In the genomic region with DNA sequence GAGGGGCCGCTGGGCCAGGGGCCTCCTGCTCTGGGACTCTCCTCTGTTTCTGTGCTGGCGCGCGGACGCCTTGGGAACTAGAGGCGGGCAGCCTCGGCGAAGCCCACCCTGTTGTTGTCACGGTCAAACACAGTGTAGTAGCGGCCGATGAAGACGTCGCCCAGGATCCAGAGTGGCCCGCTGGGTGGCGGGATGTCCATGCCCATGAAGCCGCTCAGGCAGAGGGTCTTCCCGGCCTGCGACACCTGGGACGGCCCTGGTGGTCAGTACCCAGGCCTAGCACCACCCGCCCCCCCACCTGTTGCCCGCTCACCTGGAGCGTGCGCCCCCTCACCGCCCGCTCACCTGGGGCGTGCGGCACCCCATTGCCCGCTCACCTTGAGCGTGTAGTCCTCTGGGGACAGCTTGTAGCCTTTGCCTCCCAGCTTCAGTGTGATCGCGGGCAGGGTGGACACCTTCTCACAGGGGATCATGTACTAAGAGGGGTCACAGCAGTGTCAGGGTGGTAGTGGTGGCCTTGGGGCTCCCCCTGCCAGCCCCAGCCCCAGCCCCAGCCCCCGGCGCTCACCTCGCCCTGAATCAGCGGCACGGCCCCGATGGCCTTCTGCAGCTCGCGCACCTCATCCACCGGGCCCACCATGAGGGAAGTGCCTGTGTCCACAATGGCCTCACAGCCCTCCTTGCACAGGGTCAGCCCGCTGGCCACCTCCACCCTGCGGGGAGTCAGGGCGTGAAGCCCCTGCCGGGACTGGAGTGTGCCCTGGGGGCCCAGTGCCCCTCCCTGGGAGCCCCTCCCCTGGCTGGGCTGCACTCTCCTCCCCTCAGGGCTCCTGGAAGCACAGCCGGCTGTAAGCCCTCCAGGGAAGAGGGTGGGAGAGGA, we compare ENCODE assay signal across 33 cellular contexts. TPM values are rescaled to one million over a fixed set of nuclear protein-coding genes. Genes with fewer than 3 reads are reported as not detected.
DNase-seq lines count a peak whose midpoint lies in the region; ATAC-seq and TF ChIP-seq lines count a peak whose summit lies in the region.
"Had no signal": no experiment of that assay in that cellular context is flagged by ENCODE, and none has a peak within 500 bp of the region (broad histone marks: within the 10 kb centered on the region; RNA-seq: fewer than 3 reads in every experiment).

No MANE protein-coding gene starts in this region.

- peaks cover 22% of the 10 kb centered on the region for H4K20me1 ChIP-seq in osteoblast (ENCODE audit: insufficient read depth, low read length)

- H3K36me3 Mint-ChIP-seq in glutamatergic neuron (ENCODE audit: unreplicated experiment), result no peaks in the 10 kb centered on the region
- H3K36me3 Mint-ChIP-seq: neural progenitor cell, WTC11 had no signal

- peaks cover 26% of the 10 kb centered on the region for H3K4me1 ChIP-seq in osteoblast (ENCODE audit: insufficient read depth, low read length)

- ATAC-seq in left cardiac atrium, result no peak
- no peak for ATAC-seq in left ventricle myocardium superior
- no peak for ATAC-seq in HG03097 (IDR thresholded peaks at IDR 0.05; ENCODE audit: low FRiP score, unreplicated experiment)
- ATAC-seq: CD8-positive, alpha-beta T cell; esophagus mucosa; WTC11 had no signal

- H3K27ac ChIP-seq in osteoblast (ENCODE audit: low read depth, low read length), result no peak overlapping the region
- H3K27ac ChIP-seq: neural progenitor cell had no signal

- H3K36me3 ChIP-seq in osteoblast (ENCODE audit: insufficient read depth, low read length), result peaks cover 36% of the 10 kb centered on the region
- H3K36me3 ChIP-seq: neural progenitor cell had no signal

- no peaks in the 10 kb centered on the region for H3K9me3 ChIP-seq in osteoblast (ENCODE audit: low read depth, low read length)

- peaks cover 22% of the 10 kb centered on the region for H3K79me2 ChIP-seq in osteoblast (ENCODE audit: insufficient read depth, low read length)

- no peak overlapping the region for H3K4me3 ChIP-seq in osteoblast (ENCODE audit: insufficient read depth, low read length)
- H3K4me3 ChIP-seq: neural progenitor cell had no signal

- H3K27me3 ChIP-seq in osteoblast (ENCODE audit: insufficient read depth, low read length), result no peaks in the 10 kb centered on the region

- DNase-seq in left cardiac atrium, result peak; percentile 17
- DNase-seq in left ventricle myocardium superior, result no peak
- DNase-seq in glutamatergic neuron, result peak; percentile 15
- DNase-seq in osteoblast (ENCODE audit: insufficient read length, low spot score, missing footprints), result peak; percentile 59
- DNase-seq in stimulated activated CD4-positive, alpha-beta T cell treated with anti-CD3 and anti-CD28 coated beads, Interleukin-4, amount 100 ng/mL, for 24 hours, result no peak
- DNase-seq in iPS-NIHi7 (ENCODE audit: extremely low spot score), result no peak
- DNase-seq: activated CD4-positive, alpha-beta T cell treated with anti-CD3 and anti-CD28 coated beads, Interleukin-2, amount 50 U/mL, for 1 hour; activated effector memory CD4-positive, alpha-beta T cell treated with Interleukin-2 at 50 U/mL for 16 hours; activated T-cell treated with anti-CD3 and anti-CD28 coated beads, Interleukin-2, amount 50 U/mL, for 1 hour; AML-193; CD8-positive, alpha-beta T cell; central memory CD4-positive, alpha-beta T cell; endodermal cell; GOT3; mesenchymal stem cell; NCI-H1048; NCI-H1694 treated with DMSO at 0.1 percent for 48 hours; NCI-H446 treated with DMSO at 0.1 percent for 48 hours; NCI-H82; stimulated activated naive CD4-positive, alpha-beta T cell; T-helper 1 cell had no signal

- H2AFZ ChIP-seq in osteoblast (ENCODE audit: low read length), result no peak overlapping the region
- H2AFZ ChIP-seq: neural progenitor cell had no signal

- intact Hi-C loops in left cardiac atrium (cut with DNase I) (no loop called here), left ventricle myocardium superior (cut with micrococcal nuclease) (no loop called here)

- TF ChIP-seq CTCF in glutamatergic neuron (IDR thresholded peaks at IDR 0.05; ENCODE audit: partially characterized antibody, unreplicated experiment) (no peak), osteoblast (IDR thresholded peaks at IDR 0.05; ENCODE audit: extremely low read depth, low read depth, low read length) (no peak)

- no peak overlapping the region for H3K4me2 ChIP-seq in osteoblast (ENCODE audit: insufficient read depth, low read length)
- H3K4me2 ChIP-seq: neural progenitor cell had no signal

- no peak overlapping the region for H3K27ac Mint-ChIP-seq in glutamatergic neuron (ENCODE audit: unreplicated experiment)
- H3K27ac Mint-ChIP-seq: CD8-positive, alpha-beta T cell; dendritic cell treated with granulocyte-macrophage colony-stimulating factor and Interleukin-4, amounts not matched to agents 40 ng/mL and 50 ng/mL, for 4 days; endodermal cell; IgD-negative memory B cell; neural progenitor cell; WTC11 had no signal

- peaks cover 10% of the 10 kb centered on the region for H3K27me3 Mint-ChIP-seq in glutamatergic neuron (ENCODE audit: unreplicated experiment)

- peaks cover 5% of the 10 kb centered on the region for H3K9me3 Mint-ChIP-seq in glutamatergic neuron (ENCODE audit: unreplicated experiment)
- H3K9me3 Mint-ChIP-seq: CD8-positive, alpha-beta T cell; dendritic cell treated with granulocyte-macrophage colony-stimulating factor and Interleukin-4, amounts not matched to agents 40 ng/mL and 50 ng/mL, for 4 days; endodermal cell; IgD-negative memory B cell; neural progenitor cell; WTC11 had no signal

- H3K4me3 Mint-ChIP-seq in glutamatergic neuron (ENCODE audit: unreplicated experiment), result no peak overlapping the region
- H3K4me3 Mint-ChIP-seq: dendritic cell treated with granulocyte-macrophage colony-stimulating factor and Interleukin-4, amounts not matched to agents 40 ng/mL and 50 ng/mL, for 4 days; endodermal cell; IgD-negative memory B cell; neural progenitor cell; WTC11 had no signal

- peaks cover 7% of the 10 kb centered on the region for H3K4me1 Mint-ChIP-seq in glutamatergic neuron (ENCODE audit: low read depth, unreplicated experiment)

RNA-seq across cellular contexts. Expression of gene IFITM10, which starts 3.3 kb away (rescaled TPM):
- total RNA-seq in left cardiac atrium, result under 1 TPM; 0.27 to 0.76 TPM
- 0.77 TPM for total RNA-seq in left ventricle myocardium superior
- 5.4 TPM for total RNA-seq in glutamatergic neuron (ENCODE audit: unreplicated experiment)
- 15.0 and 18.1 TPM in 2 replicates for total RNA-seq in osteoblast
- total RNA-seq: A673, SK-MEL-5 had no signal

RNA-seq across cellular contexts. Expression of gene CTSD, which starts 10.1 kb away (rescaled TPM):
- total RNA-seq in left cardiac atrium (100 to 1,000 TPM; 635 to 667 TPM), left ventricle myocardium superior (1,004 TPM), glutamatergic neuron (ENCODE audit: unreplicated experiment) (159 TPM), osteoblast (491 and 519 TPM in 2 replicates)

RNA-seq across cellular contexts. Expression of gene KRTAP5-6, which starts 56.7 kb away (rescaled TPM):
- total RNA-seq in left cardiac atrium (not detected), left ventricle myocardium superior (not detected), glutamatergic neuron (ENCODE audit: unreplicated experiment) (not detected), osteoblast (not detected in 2 replicates)
- total RNA-seq: A673; CD8-positive, alpha-beta T cell; endodermal cell; esophagus mucosa; fibroblast of villous mesenchyme; HT-29; posterior vena cava; SK-MEL-5; urinary bladder had no signal

Comparison
In these comparisons a context has a peak if more than half of its experiments do, and no peak if none do; other contexts are left out.
1. DNase-seq: peak in left cardiac atrium (single experiment), glutamatergic neuron (single experiment) and osteoblast (single experiment); none in left ventricle myocardium superior (single experiment), stimulated activated CD4-positive, alpha-beta T cell treated with anti-CD3 and anti-CD28 coated beads, Interleukin-4, amount 100 ng/mL, for 24 hours (single experiment) and iPS-NIHi7 (single experiment).